17 cellular contexts compared by ENCODE assay signal in the genomic region with DNA sequence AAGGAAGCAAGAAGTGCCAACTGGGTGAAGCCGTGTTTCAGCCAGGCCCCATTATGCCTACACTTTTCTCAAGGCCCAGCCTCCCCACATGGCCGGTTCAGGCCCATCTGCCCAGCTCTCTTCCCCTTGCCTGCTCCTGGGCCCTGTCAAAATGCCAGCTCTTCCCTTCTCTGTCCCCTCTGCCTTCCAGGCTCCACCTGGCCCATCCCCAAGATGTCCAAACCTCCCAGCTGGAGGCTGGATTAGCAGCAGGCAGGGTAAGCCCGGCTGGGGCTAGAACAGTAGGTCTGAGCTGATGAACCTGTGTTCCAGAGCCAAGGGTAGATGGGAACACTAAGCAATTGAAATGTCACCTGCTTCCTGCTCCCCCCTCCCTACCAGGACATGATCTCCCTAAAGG.
A peak's percentile ranks its signal among the peaks of the same experiment; 100 is the strongest.
DNase-seq lines count a peak whose midpoint lies in the region; TF ChIP-seq lines count a peak whose summit lies in the region.
"Had no signal": no experiment of that assay in that cellular context is flagged by ENCODE, and none has a peak within 500 bp of the region (broad histone marks: within the 10 kb centered on the region; RNA-seq: fewer than 3 reads in every experiment).

No MANE protein-coding gene starts in this region.

- H3K4me1 Mint-ChIP-seq in endodermal cell = peaks cover 28% of the 10 kb centered on the region
- H3K4me1 Mint-ChIP-seq in immature natural killer cell = peaks cover 0 to 2% of the 10 kb centered on the region in 2 donors

- TF ChIP-seq CTCF in HEK293 (tag by site-specific recombination; IDR thresholded peaks at IDR 0.05) = no peak
- TF ChIP-seq CTCF in endodermal cell (conservative IDR thresholded peaks at IDR 0.05) = no peak

- H3K9me3 ChIP-seq in HEK293 (ENCODE audit: control insufficient read depth, insufficient read depth, low read depth, low read length) (no peaks in the 10 kb centered on the region), endodermal cell (ENCODE audit: control insufficient read depth, low read length) (no peaks in the 10 kb centered on the region), HAP-1 (no peaks in the 10 kb centered on the region)
- H3K9me3 ChIP-seq: BLaER1 had no signal

- DNase-seq in DMS53 (lab: John Stamatoyannopoulos, UW) = peak; percentile 29
- no peak for DNase-seq in DMS53 treated with DMSO at 0.1 percent for 48 hours (lab: John Stamatoyannopoulos, UW; ENCODE audit: unreplicated experiment)
- peak; percentile 48 for DNase-seq in NCI-H524 treated with DMSO at 0.1 percent for 48 hours (lab: John Stamatoyannopoulos, UW)
- peak; percentile 49 for DNase-seq in endodermal cell
- DNase-seq in amniotic stem cell (lab: John Stamatoyannopoulos, UW) = no peak
- no peak for DNase-seq in immature natural killer cell
- DNase-seq in HAP-1 (ENCODE audit: low spot score in 2 of 2) = no peak
- DNase-seq: 8988T, DMS79, GDM1, KBM-7, NCI-H1048, NCI-H1694, NCI-H510A had no signal

- H3K9me3 Mint-ChIP-seq in endodermal cell (no peaks in the 10 kb centered on the region), immature natural killer cell (peaks cover 0 to 2% (median 0%) of the 10 kb centered on the region in 6 donors)

- POLR2A ChIA-PET in HEK293 (lab: Yijun Ruan, JAX) = no interaction called here

- H3K4me1 ChIP-seq in HEK293 (ENCODE audit: control insufficient read depth, insufficient read depth, low read length) = no peaks in the 10 kb centered on the region
- H3K4me1 ChIP-seq in endodermal cell (ENCODE audit: control insufficient read depth, insufficient read depth, low read length) = peaks cover 8% of the 10 kb centered on the region
- no peaks in the 10 kb centered on the region for H3K4me1 ChIP-seq in HAP-1

- H3K36me3 ChIP-seq in HEK293 (ENCODE audit: control insufficient read depth in 2 of 2, insufficient read depth in 1 of 2, low read length in 2 of 2) (no peaks in the 10 kb centered on the region), endodermal cell (ENCODE audit: control insufficient read depth, insufficient read depth, low read length) (no peaks in the 10 kb centered on the region), HAP-1 (replicated peaks) (no peaks in the 10 kb centered on the region)
- H3K36me3 ChIP-seq: BLaER1 had no signal

- in situ Hi-C loops in HAP-1 (cut with MboI; ENCODE audit: low sequenced_read_pairs) = loop anchor here (10.0 kb wide), 1 partner anchor 625 kb away; no protein-coding TSS in a partner anchor

- WGBS in endodermal cell (ENCODE audit: insufficient coverage in 1 of 2, insufficient read length in 1 of 2), 2 experiments = 88 to 97% methylated on average over 1 to 3 of the region's 3 CpGs

- CTCF ChIA-PET in HEK293 (lab: Yijun Ruan, JAX) = no interaction called here

- H3K27ac Mint-ChIP-seq in endodermal cell (no peak overlapping the region), immature natural killer cell (no peak overlapping the region)

- H3K36me3 Mint-ChIP-seq in endodermal cell (ENCODE audit: low read depth) = no peaks in the 10 kb centered on the region
- peaks cover 0 to 3% (median 0%) of the 10 kb centered on the region in 3 donors for H3K36me3 Mint-ChIP-seq in immature natural killer cell

- no peak overlapping the region for H3K4me3 ChIP-seq in HEK293 (ENCODE audit: low read depth, low read length)
- no peak overlapping the region for H3K4me3 ChIP-seq in endodermal cell (ENCODE audit: low read length)
- no peak overlapping the region for H3K4me3 ChIP-seq in HAP-1
- H3K4me3 ChIP-seq: BLaER1 had no signal

- H3K9ac ChIP-seq in endodermal cell (ENCODE audit: extremely low read depth, low read length, poor library complexity, severe bottlenecking) = no peak overlapping the region
- H3K9ac ChIP-seq: BLaER1 had no signal

- no peaks in the 10 kb centered on the region for H3K27me3 ChIP-seq in endodermal cell (ENCODE audit: control insufficient read depth, insufficient read depth, low read length, poor library complexity, severe bottlenecking)
- no peaks in the 10 kb centered on the region for H3K27me3 ChIP-seq in HAP-1 (ENCODE audit: low read depth)
- H3K27me3 ChIP-seq: BLaER1 had no signal

- H3K4me3 Mint-ChIP-seq in endodermal cell (no peak overlapping the region), immature natural killer cell (no peak overlapping the region)

- H3K27me3 Mint-ChIP-seq in endodermal cell (ENCODE audit: insufficient read depth) (peaks cover 7% of the 10 kb centered on the region), immature natural killer cell (ENCODE audit: low read depth in 3 of 3) (peaks cover 7 to 32% (median 11%) of the 10 kb centered on the region in 3 donors)

- no peak overlapping the region for H3K27ac ChIP-seq in HEK293 (ENCODE audit: extremely low read depth, low read depth, low read length)
- no peak overlapping the region for H3K27ac ChIP-seq in endodermal cell (ENCODE audit: low read depth, low read length)
- H3K27ac ChIP-seq: BLaER1, RWPE1 had no signal

TF ChIP-seq in HEK293, 187 proteins besides CTCF, POLR2A, EP300 and RAD21:
- TF ChIP-seq ZNF335 (tag by site-specific recombination; conservative IDR thresholded peaks at IDR 0.05) (0 out of 2 replicates have a peak, but pooled peaks have one; percentile 3), SP3 (tag by site-specific recombination; IDR thresholded peaks at IDR 0.05) (no peak), ZNF114 (tag by site-specific recombination; IDR thresholded peaks at IDR 0.05) (no peak), FEZF1 (tag by site-specific recombination; IDR thresholded peaks at IDR 0.05) (no peak)

Comparison
In these comparisons a context has a peak if more than half of its experiments do, and no peak if none do; other contexts are left out.
1. DNase-seq: peak in DMS53 (single experiment), NCI-H524 treated with DMSO at 0.1 percent for 48 hours (single experiment) and endodermal cell (single experiment); none in DMS53 treated with DMSO at 0.1 percent for 48 hours (single experiment), amniotic stem cell (single experiment), immature natural killer cell (0 of 3) and HAP-1 (0 of 2).